Comparison of ENCODE assay signal across 28 cellular contexts in the genomic region with DNA sequence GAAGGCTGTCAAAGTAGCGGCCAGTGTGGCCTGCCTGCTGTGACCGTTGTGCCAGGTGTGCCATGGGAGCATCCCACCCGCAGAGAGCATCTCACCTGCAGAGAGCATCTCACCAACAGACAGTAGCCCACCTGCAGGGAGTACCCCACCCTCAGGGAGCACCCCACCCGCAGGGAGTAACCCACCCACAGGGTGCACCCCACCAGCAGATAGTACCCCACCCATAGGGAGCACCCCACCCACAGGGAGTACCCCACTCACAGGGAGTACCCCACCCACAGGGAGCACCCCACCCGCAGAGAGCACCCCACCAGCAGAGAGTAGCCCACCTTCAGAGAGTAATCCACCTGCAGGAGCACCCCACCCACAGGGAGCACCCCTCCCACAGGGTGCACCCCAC.
"Had no signal": no experiment of that assay in that cellular context is flagged by ENCODE, and none has a peak within 500 bp of the region (broad histone marks: within the 10 kb centered on the region; RNA-seq: fewer than 3 reads in every experiment).

No MANE protein-coding gene starts in this region.

- H3K9me3 ChIP-seq: colonic mucosa, esophagus squamous epithelium, gastrocnemius medialis, gastroesophageal sphincter, heart left ventricle had no signal

- H3K36me3 ChIP-seq: colonic mucosa, esophagus muscularis mucosa, esophagus squamous epithelium, gastrocnemius medialis, gastroesophageal sphincter, heart left ventricle had no signal

- ATAC-seq: effector memory CD8-positive, alpha-beta T cell; esophagus mucosa; foreskin keratinocyte; gastrocnemius medialis; gastroesophageal sphincter; heart left ventricle had no signal

- DNase-seq: colonic mucosa; cortex of kidney; dermis blood vessel endothelial cell; dorsolateral prefrontal cortex; effector CD4-positive, alpha-beta T cell; effector CD8-positive, alpha-beta T cell; effector memory CD4-positive, alpha-beta T cell; effector memory CD8-positive, alpha-beta T cell; endodermal cell; erythroblast; esophagus squamous epithelium; foreskin fibroblast; foreskin keratinocyte; foreskin melanocyte; gastrocnemius medialis; glutamatergic neuron; head of caudate nucleus; heart left ventricle had no signal

- H3K9me3 Mint-ChIP-seq: dendritic cell treated with granulocyte-macrophage colony-stimulating factor and Interleukin-4, amounts not matched to agents 40 ng/mL and 50 ng/mL, for 4 days; effector memory CD8-positive, alpha-beta T cell; endodermal cell had no signal

- H3K4me3 ChIP-seq: colonic mucosa, coronary artery, dorsolateral prefrontal cortex, esophagus muscularis mucosa, esophagus squamous epithelium, gastrocnemius medialis, gastroesophageal sphincter, heart left ventricle had no signal

- H3K27ac ChIP-seq: colonic mucosa, coronary artery, dorsolateral prefrontal cortex, epithelial cell of prostate, esophagus muscularis mucosa, esophagus squamous epithelium, foreskin keratinocyte, gastrocnemius medialis, gastroesophageal sphincter, heart left ventricle had no signal

- H3K4me3 Mint-ChIP-seq: dendritic cell treated with granulocyte-macrophage colony-stimulating factor and Interleukin-4, amounts not matched to agents 40 ng/mL and 50 ng/mL, for 4 days; effector memory CD8-positive, alpha-beta T cell; endodermal cell had no signal

- H3K27me3 ChIP-seq: colonic mucosa, esophagus squamous epithelium, foreskin keratinocyte, gastrocnemius medialis had no signal

- H3K27ac Mint-ChIP-seq: dendritic cell treated with granulocyte-macrophage colony-stimulating factor and Interleukin-4, amounts not matched to agents 40 ng/mL and 50 ng/mL, for 4 days; effector memory CD8-positive, alpha-beta T cell; endodermal cell had no signal

- FAIRE-seq: colon, endometrium, endothelial cell of umbilical vein, frontal cortex had no signal

- H3K27me3 Mint-ChIP-seq: dendritic cell treated with granulocyte-macrophage colony-stimulating factor and Interleukin-4, amounts not matched to agents 40 ng/mL and 50 ng/mL, for 4 days; effector memory CD8-positive, alpha-beta T cell had no signal

- H3K4me1 ChIP-seq: colonic mucosa, esophagus muscularis mucosa, esophagus squamous epithelium, foreskin keratinocyte, gastrocnemius medialis, gastroesophageal sphincter, heart left ventricle had no signal
